Comparison of ENCODE assay signal across 1 cellular context in genomic region chr2:12818416-12819097, GRCh38.
TF ChIP-seq lines count a peak whose summit lies in the region.

No MANE protein-coding gene starts in this region.

TF ChIP-seq in SK-N-SH, 30 proteins besides CTCF, POLR2A, EP300 and RAD21 (continued from another document):
- TF ChIP-seq TAF1 (IDR thresholded peaks at IDR 0.05; ENCODE audit: borderline replicate concordance, low read depth, low read length) (no peak), PBX3 (IDR thresholded peaks at IDR 0.05) (no peak), USF1 (IDR thresholded peaks at IDR 0.05; ENCODE audit: borderline replicate concordance, low read depth) (no peak)
